Comparison of ENCODE assay signal across 9 cellular contexts in the genomic region with DNA sequence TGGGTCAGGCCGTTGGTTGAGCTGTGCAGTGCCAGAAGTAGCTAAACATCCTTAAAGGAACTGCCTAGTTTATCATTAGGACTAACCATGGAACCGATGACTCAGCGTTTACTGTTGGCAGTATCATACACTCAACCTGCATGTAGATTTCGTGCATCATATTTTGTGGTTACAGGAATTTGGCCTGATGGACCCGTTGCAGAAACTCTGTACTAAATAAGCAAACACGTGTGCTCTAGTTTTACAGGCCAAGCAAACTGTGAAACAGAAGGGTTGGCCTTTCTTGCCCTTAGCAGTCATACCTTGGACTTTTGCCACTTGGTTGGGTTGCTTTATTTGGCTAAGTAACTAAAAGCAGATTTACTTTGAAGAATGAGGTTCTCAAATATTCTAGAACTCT. TPM values are rescaled to one million over a fixed set of nuclear protein-coding genes. Genes with fewer than 3 reads are reported as not detected.
A peak's percentile ranks its signal among the peaks of the same experiment; 100 is the strongest.
DNase-seq lines count a peak whose midpoint lies in the region; ATAC-seq, FAIRE-seq and TF ChIP-seq lines count a peak whose summit lies in the region.
"Had no signal": no experiment of that assay in that cellular context is flagged by ENCODE, and none has a peak within 500 bp of the region (broad histone marks: within the 10 kb centered on the region; RNA-seq: fewer than 3 reads in every experiment).

No MANE protein-coding gene starts in this region.

- H3K27me3 Mint-ChIP-seq in Caco-2 (ENCODE audit: insufficient read depth, unreplicated experiment) (no peaks in the 10 kb centered on the region), osteocyte (ENCODE audit: unreplicated experiment) (no peaks in the 10 kb centered on the region)

- no TSS peak for BruUV-seq in Caco-2 (replicated peaks; lab: Mats Ljungman, UMichigan)

- TF ChIP-seq CTCF in Caco-2 (IDR thresholded peaks at IDR 0.05; ENCODE audit: insufficient read depth in 1 of 2, low read depth in 1 of 2, low read length in 1 of 2, severe bottlenecking in 1 of 2, unreplicated experiment in 1 of 2), result no peak
- TF ChIP-seq CTCF in esophagus muscularis mucosa (IDR thresholded peaks at IDR 0.05), result no peak
- no peak for TF ChIP-seq CTCF in osteocyte (IDR thresholded peaks at IDR 0.05)

- 21% methylated on average over 6 of the region's 6 CpGs for WGBS in esophagus muscularis mucosa

- H3K36me3 Mint-ChIP-seq in Caco-2 (ENCODE audit: insufficient read depth, unreplicated experiment) (peaks cover 31% of the 10 kb centered on the region), osteocyte (ENCODE audit: unreplicated experiment) (peaks cover 3% of the 10 kb centered on the region)

- no peak for TF ChIP-seq EP300 in esophagus muscularis mucosa (IDR thresholded peaks at IDR 0.05)

- H3K4me1 ChIP-seq in Caco-2 (peaks cover 19% of the 10 kb centered on the region; the same call in 1 of the 2 replicates), esophagus muscularis mucosa (peaks cover 34 to 77% (median 75%) of the 10 kb centered on the region in 4 donors)

- H3K4me3 ChIP-seq in Caco-2 (ENCODE audit: low read depth, low read length), result no peak overlapping the region
- no peak overlapping the region for H3K4me3 ChIP-seq in esophagus muscularis mucosa

- H3K4me3 Mint-ChIP-seq in Caco-2 (ENCODE audit: unreplicated experiment), result no peak overlapping the region
- no peak overlapping the region for H3K4me3 Mint-ChIP-seq in osteocyte (ENCODE audit: unreplicated experiment)

- H3K27me3 ChIP-seq in Caco-2 (replicated peaks; ENCODE audit: control insufficient read depth, insufficient read depth, low read length) (no peaks in the 10 kb centered on the region), esophagus muscularis mucosa (no peaks in the 10 kb centered on the region)

- H3K4me1 Mint-ChIP-seq in Caco-2 (ENCODE audit: low read depth, unreplicated experiment), result peaks cover 3% of the 10 kb centered on the region
- H3K4me1 Mint-ChIP-seq in osteocyte (ENCODE audit: unreplicated experiment), result peaks cover 11% of the 10 kb centered on the region

- H3K27ac Mint-ChIP-seq in Caco-2 (ENCODE audit: unreplicated experiment) (no peak overlapping the region), osteocyte (ENCODE audit: unreplicated experiment) (peak overlapping the region; percentile 14)

- POLR2A ChIA-PET in Caco-2 (lab: Charles Lee), result no interaction called here

- TF ChIP-seq POLR2A in esophagus muscularis mucosa (IDR thresholded peaks at IDR 0.05; ENCODE audit: low read depth), result no peak

- peak; percentile 86 for FAIRE-seq in RCC 7860 (lab: Jason Lieb, UNC)
- no peak for FAIRE-seq in GM19239 (lab: Jason Lieb, UNC)

- peak overlapping the region; percentile 71 to 87 (median 81) for H3K27ac ChIP-seq in esophagus muscularis mucosa (replicated peaks in 1 of 4)

- intact Hi-C loops in Caco-2 (cut with micrococcal nuclease; ENCODE audit: unreplicated experiment) (loop anchor here (1.0 kb wide), 1 partner anchor 9 kb away; no protein-coding TSS in a partner anchor), esophagus muscularis mucosa (cut with DNase I) (loop anchor here (10.0 kb wide), 1 partner anchor 245 kb away; no protein-coding TSS in a partner anchor)

- CTCF ChIA-PET in Caco-2 (lab: Charles Lee), result interaction anchor here (0.6 to 1.7 kb wide), 3 partner anchors 10 to 33 kb away, joined by 3 to 7 read pairs (median 4); no protein-coding TSS in a partner anchor

- no peak for ATAC-seq in HG02970 (IDR thresholded peaks at IDR 0.05; ENCODE audit: low FRiP score, unreplicated experiment)

- H3K36me3 ChIP-seq in Caco-2 (ENCODE audit: control insufficient read depth, insufficient read depth, low read length), result peaks cover 2% of the 10 kb centered on the region; the same call in 1 of the 2 replicates
- H3K36me3 ChIP-seq in esophagus muscularis mucosa, result peaks cover 0 to 38% (median 27%) of the 10 kb centered on the region in 4 donors

- H3K9me3 Mint-ChIP-seq in Caco-2 (ENCODE audit: unreplicated experiment) (no peaks in the 10 kb centered on the region), osteocyte (ENCODE audit: unreplicated experiment) (no peaks in the 10 kb centered on the region)

- DNase-seq in Caco-2, result peak; percentile 57 to 63
- peak; percentile 85 for DNase-seq in RCC 7860 (ENCODE audit: low spot score)
- no peak for DNase-seq in esophagus muscularis mucosa (ENCODE audit: extremely low spot score)
- DNase-seq in osteocyte (ENCODE audit: extremely low spot score, unreplicated experiment), result no peak
- DNase-seq in GM19239 (ENCODE audit: insufficient read length, low spot score), result no peak
- no peak for DNase-seq in stimulated activated CD4-positive, alpha-beta T cell treated with anti-CD3 and anti-CD28 coated beads, Interleukin-12 subunit alpha, Interleukin-12 subunit beta, amount 100 ng/mL, for 4 hours
- no peak for DNase-seq in T-helper 9 cell
- DNase-seq: NCI-H1930 had no signal

- H3K9me3 ChIP-seq in Caco-2 (no peaks in the 10 kb centered on the region), esophagus muscularis mucosa (no peaks in the 10 kb centered on the region)

RNA-seq across cellular contexts. Expression of a gene that starts 35.6 kb away (rescaled TPM):
- total RNA-seq in Caco-2 (2022) (47.8 and 54.8 TPM in 2 replicates), esophagus muscularis mucosa (10 to 100 TPM; 47.2 to 88.2 (median 66.5) TPM), osteocyte (20.4 and 29.3 TPM in 2 replicates)

Comparison
In these comparisons a context has a peak if more than half of its experiments do, and no peak if none do; other contexts are left out.
1. DNase-seq: peak in Caco-2 (2 of 2) and RCC 7860 (single experiment); none in esophagus muscularis mucosa (single experiment), osteocyte (single experiment), GM19239 (single experiment), stimulated activated CD4-positive, alpha-beta T cell treated with anti-CD3 and anti-CD28 coated beads, Interleukin-12 subunit alpha, Interleukin-12 subunit beta, amount 100 ng/mL, for 4 hours (single experiment) and T-helper 9 cell (single experiment).